Comparison of ENCODE assay signal across 9 cellular contexts in genomic region chr4:94507708-94508107, GRCh38. TPM values are rescaled to one million over a fixed set of nuclear protein-coding genes. Genes with fewer than 3 reads are reported as not detected.
A peak's percentile ranks its signal among the peaks of the same experiment; 100 is the strongest.
DNase-seq lines count a peak whose midpoint lies in the region; ATAC-seq and TF ChIP-seq lines count a peak whose summit lies in the region.
"Had no signal": no experiment of that assay in that cellular context is flagged by ENCODE, and none has a peak within 500 bp of the region (broad histone marks: within the 10 kb centered on the region; RNA-seq: fewer than 3 reads in every experiment).

No MANE protein-coding gene starts in this region.

- no peak overlapping the region for H3K4me3 Mint-ChIP-seq in chondrocyte (ENCODE audit: unreplicated experiment)

- no peak for TF ChIP-seq CTCF in chondrocyte (IDR thresholded peaks at IDR 0.05)

- no peaks in the 10 kb centered on the region for H3K27me3 Mint-ChIP-seq in chondrocyte (ENCODE audit: low read depth)

- H3K36me3 Mint-ChIP-seq in chondrocyte (ENCODE audit: low read depth) = peaks cover 10% of the 10 kb centered on the region

- H3K9me3 Mint-ChIP-seq in chondrocyte (ENCODE audit: low read depth) = peaks cover 2% of the 10 kb centered on the region

- H3K4me1 Mint-ChIP-seq in chondrocyte (ENCODE audit: low read depth) = peaks cover 75% of the 10 kb centered on the region

- H3K27ac Mint-ChIP-seq in chondrocyte (ENCODE audit: unreplicated experiment) = peak overlapping the region; percentile 87

- ATAC-seq in HG03432 (IDR thresholded peaks at IDR 0.05; ENCODE audit: unreplicated experiment) (peak; percentile 59), GM21526 (IDR thresholded peaks at IDR 0.05; ENCODE audit: low FRiP score, unreplicated experiment) (no peak), GM21367 (IDR thresholded peaks at IDR 0.05; ENCODE audit: unreplicated experiment) (no peak)

- DNase-seq in AG08396 (ENCODE audit: low spot score) = peak; percentile 40
- DNase-seq in chondrocyte (ENCODE audit: low spot score) = no peak
- DNase-seq in medulla oblongata (ENCODE audit: extremely low spot score) = peak; percentile 17
- DNase-seq in GDM1 (lab: John Stamatoyannopoulos, UW) = no peak
- no peak for DNase-seq in DMS114 treated with DMSO at 0.1 percent for 48 hours (lab: John Stamatoyannopoulos, UW; ENCODE audit: unreplicated experiment)
- DNase-seq: GF-D8 had no signal

RNA-seq across cellular contexts. Expression of gene PDLIM5, which starts 56.0 kb away (rescaled TPM):
- 268 to 329 TPM (median 317 TPM) in 3 replicates for total RNA-seq in chondrocyte

Comparison
In these comparisons a context has a peak if more than half of its experiments do, and no peak if none do; other contexts are left out.
1. DNase-seq: peak in AG08396 (single experiment) and medulla oblongata (single experiment); none in chondrocyte (single experiment), GDM1 (single experiment) and DMS114 treated with DMSO at 0.1 percent for 48 hours (single experiment).